ENCODE assay signal across 1 cellular context in genomic region chr4:139458543-139458942, GRCh38.
TF ChIP-seq lines count a peak whose summit lies in the region.

No MANE protein-coding gene starts in this region.

TF ChIP-seq in neural cell, 6 proteins besides CTCF, POLR2A, EP300 and RAD21 (continued from another document):
- TF ChIP-seq REST (IDR thresholded peaks at IDR 0.05; ENCODE audit: borderline replicate concordance) (no peak), TAF1 (IDR thresholded peaks at IDR 0.05; ENCODE audit: low read depth) (no peak), EZH2 (IDR thresholded peaks at IDR 0.05; ENCODE audit: borderline replicate concordance, insufficient read depth, low read length, poor library complexity, severe bottlenecking) (no peak), SMC3 (conservative IDR thresholded peaks at IDR 0.05; ENCODE audit: poor library complexity) (no peak), MXI1 (conservative IDR thresholded peaks at IDR 0.05; ENCODE audit: poor library complexity, severe bottlenecking) (no peak)
